ENCODE assay signal across 12 cellular contexts in genomic region chr13:109156181-109156935, GRCh38.
DNase-seq lines count a peak whose midpoint lies in the region; ATAC-seq, FAIRE-seq and TF ChIP-seq lines count a peak whose summit lies in the region.
"Had no signal": no experiment of that assay in that cellular context is flagged by ENCODE, and none has a peak within 500 bp of the region (broad histone marks: within the 10 kb centered on the region; RNA-seq: fewer than 3 reads in every experiment).

No MANE protein-coding gene starts in this region.

- peak overlapping the region; percentile 72 for H3K9ac ChIP-seq in PC-3 (ENCODE audit: low read length)

- H3K9me3 ChIP-seq in PC-3 (ENCODE audit: low read length) (no peaks in the 10 kb centered on the region), esophagus muscularis mucosa (no peaks in the 10 kb centered on the region)
- H3K9me3 ChIP-seq: spleen had no signal

- peaks cover 12% of the 10 kb centered on the region for H3F3A ChIP-seq in PC-3 (ENCODE audit: low read length, unreplicated experiment)

- no peaks in the 10 kb centered on the region for H4K20me1 ChIP-seq in PC-3 (ENCODE audit: low read length)

- DNase-seq in AG08396 (ENCODE audit: low spot score) (peak; percentile 40), PC-3 (peak; percentile 88), esophagus muscularis mucosa (ENCODE audit: extremely low spot score) (no peak), non-pigmented ciliary epithelial cell (ENCODE audit: low read depth) (peak; percentile 78), NCI-H510A (lab: John Stamatoyannopoulos, UW) (no peak), GM19239 (ENCODE audit: insufficient read length, low spot score) (no peak)
- DNase-seq in stimulated activated naive CD4-positive, alpha-beta T cell treated with Interleukin-2 at 50 U/mL for 16 hours (lab: John Stamatoyannopoulos, UW): no peak
- DNase-seq: activated T-cell treated with anti-CD3 and anti-CD28 coated beads for 4 hours; CD4-positive, alpha-beta memory T cell; OCI-M1; spleen had no signal

- TF ChIP-seq EP300 in esophagus muscularis mucosa (IDR thresholded peaks at IDR 0.05): no peak

- H3K36me3 ChIP-seq in PC-3 (ENCODE audit: low read depth, low read length) (no peaks in the 10 kb centered on the region), esophagus muscularis mucosa (no peaks in the 10 kb centered on the region)
- H3K36me3 ChIP-seq: spleen had no signal

- H3K9me2 ChIP-seq in PC-3 (replicated peaks; ENCODE audit: low read length): no peaks in the 10 kb centered on the region

- H3K79me2 ChIP-seq in PC-3 (ENCODE audit: low read length): 0 out of 2 replicates have a peak, but pooled peaks cover 2% of the 10 kb centered on the region

- intact Hi-C loops in PC-3 (cut with micrococcal nuclease) (loop anchor here (2.0 kb wide), 2 partner anchors 54 to 108 kb away; no protein-coding TSS in a partner anchor), esophagus muscularis mucosa (cut with DNase I) (loop anchor here (5.0 kb wide), 1 partner anchor 101 kb away; no protein-coding TSS in a partner anchor)

- no peak for FAIRE-seq in GM19239 (lab: Jason Lieb, UNC)

- WGBS in esophagus muscularis mucosa: 25% methylated on average over 16 of the region's 16 CpGs

- H3K4me1 ChIP-seq in PC-3 (ENCODE audit: insufficient read depth, low read length): peaks cover 79% of the 10 kb centered on the region
- peaks cover 6 to 61% (median 40%) of the 10 kb centered on the region in 4 donors for H3K4me1 ChIP-seq in esophagus muscularis mucosa

- H3K4me3 ChIP-seq in PC-3 (ENCODE audit: low read length) (peak overlapping the region; percentile 40), esophagus muscularis mucosa (peak overlapping the region; percentile 8 to 37 (median 22))
- H3K4me3 ChIP-seq: spleen had no signal

- POLR2A ChIA-PET in PC-3 (lab: Charles Lee; ENCODE audit: unreplicated experiment): interaction anchor here (0.6 to 0.7 kb wide), 2 partner anchors 87 to 95 kb away, joined by 12 to 25 read pairs; no protein-coding TSS in a partner anchor

- H3K27me3 ChIP-seq in PC-3 (ENCODE audit: low read length) (no peaks in the 10 kb centered on the region), esophagus muscularis mucosa (no peaks in the 10 kb centered on the region)

- TF ChIP-seq CTCF in PC-3 (conservative IDR thresholded peaks at IDR 0.05; ENCODE audit: low read depth, low read length): no peak
- TF ChIP-seq CTCF in esophagus muscularis mucosa (IDR thresholded peaks at IDR 0.05): no peak

- no peak for TF ChIP-seq POLR2A in esophagus muscularis mucosa (IDR thresholded peaks at IDR 0.05; ENCODE audit: low read depth)

- CTCF ChIA-PET in PC-3 (lab: Charles Lee): no interaction called here

- H2AFZ ChIP-seq in PC-3 (ENCODE audit: low read length): peak overlapping the region; percentile 6; the same call in 1 of the 2 replicates

- H3K27ac ChIP-seq in PC-3 (ENCODE audit: low read length) (peak overlapping the region; percentile 95), esophagus muscularis mucosa (replicated peaks in 1 of 4) (peak overlapping the region; percentile 83 to 90 (median 87))
- H3K27ac ChIP-seq: spleen had no signal

- ATAC-seq in PC-3 (peak; percentile 78), GM19035 (IDR thresholded peaks at IDR 0.05; ENCODE audit: unreplicated experiment) (no peak)

- TSS peak; percentile 70 for BruUV-seq in PC-3 (replicated peaks; lab: Mats Ljungman, UMichigan)

- H3K4me2 ChIP-seq in PC-3 (ENCODE audit: low read length): peak overlapping the region; percentile 77

Comparison
In these comparisons a context has a peak if more than half of its experiments do, and no peak if none do; other contexts are left out.
1. DNase-seq: peak in AG08396 (single experiment), PC-3 (single experiment) and non-pigmented ciliary epithelial cell (single experiment); none in esophagus muscularis mucosa (single experiment), NCI-H510A (single experiment), stimulated activated naive CD4-positive, alpha-beta T cell treated with Interleukin-2 at 50 U/mL for 16 hours (single experiment) and GM19239 (single experiment).